Comparison of ENCODE assay signal across 9 cellular contexts in the genomic region with DNA sequence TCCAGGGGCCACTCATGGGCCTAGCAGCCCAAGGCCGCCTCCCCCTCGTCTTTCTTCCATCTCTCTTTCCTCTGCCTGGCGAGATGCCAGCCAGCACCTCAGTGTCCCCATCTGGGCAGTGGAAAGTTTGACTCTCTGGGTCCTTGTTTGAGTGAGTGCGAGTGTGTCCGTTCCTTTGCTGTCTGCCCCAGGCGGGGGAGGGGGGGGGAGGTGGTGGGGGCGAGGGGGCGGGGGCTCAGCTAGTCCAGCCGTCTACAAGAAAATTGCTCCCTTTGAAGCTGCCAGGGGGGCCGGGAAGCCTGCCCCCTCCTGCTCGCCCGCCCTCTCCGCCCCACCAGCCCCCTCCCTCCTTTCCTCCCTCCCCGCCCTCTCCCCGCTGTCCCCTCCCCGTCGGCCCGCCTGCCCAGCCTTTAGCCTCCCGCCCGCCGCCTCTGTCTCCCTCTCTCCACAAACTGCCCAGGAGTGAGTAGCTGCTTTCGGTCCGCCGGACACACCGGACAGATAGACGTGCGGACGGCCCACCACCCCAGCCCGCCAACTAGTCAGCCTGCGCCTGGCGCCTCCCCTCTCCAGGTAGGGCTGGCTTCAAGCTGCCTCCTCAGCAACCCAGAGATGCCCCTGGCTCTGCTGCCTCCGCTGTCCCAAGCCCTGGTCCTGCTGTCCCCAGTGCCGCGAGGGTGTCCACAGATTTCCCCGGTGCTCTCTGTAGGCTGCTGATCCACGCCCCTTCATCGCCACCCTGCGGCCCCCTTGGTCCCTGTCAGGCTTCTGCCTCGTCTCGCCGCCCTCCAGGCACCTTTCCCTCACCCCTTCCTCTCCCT. TPM values are rescaled to one million over a fixed set of nuclear protein-coding genes. Genes with fewer than 3 reads are reported as not detected.
A peak's percentile ranks its signal among the peaks of the same experiment; 100 is the strongest.
DNase-seq lines count a peak whose midpoint lies in the region; ATAC-seq and TF ChIP-seq lines count a peak whose summit lies in the region.
"Had no signal": no experiment of that assay in that cellular context is flagged by ENCODE, and none has a peak within 500 bp of the region (broad histone marks: within the 10 kb centered on the region; RNA-seq: fewer than 3 reads in every experiment).

Gene BGN (plus strand): TSS at position 440 of the 821 bp plus-strand sequence. CDS start 9,652 bp downstream, outside the sequence.

- no peaks in the 10 kb centered on the region for H3K4me1 ChIP-seq in NT2/D1 (ENCODE audit: insufficient read depth, insufficient read length)

- H3K9ac ChIP-seq in NT2/D1 (ENCODE audit: insufficient read length, low read depth) = peak within 1 kb of the TSS; percentile 32

- no peaks in the 10 kb centered on the region for H3K27me3 Mint-ChIP-seq in nephron (ENCODE audit: low read depth)
- H3K27me3 Mint-ChIP-seq in T-helper 17 cell = no peaks in the 10 kb centered on the region

- peak; percentile 35 for TF ChIP-seq CTCF in fibroblast of mammary gland (conservative IDR thresholded peaks at IDR 0.05; ENCODE audit: control insufficient read depth, insufficient read depth, low read depth, low read length)
- peak; percentile 40 to 53 (median 45) for TF ChIP-seq CTCF in nephron (IDR thresholded peaks at IDR 0.05; ENCODE audit: unreplicated experiment in 3 of 3)

- H3K36me3 Mint-ChIP-seq in nephron (ENCODE audit: low read depth) (no peaks in the 10 kb centered on the region), T-helper 17 cell (ENCODE audit: low read depth) (no peaks in the 10 kb centered on the region)

- DNase-seq in D341Med (ENCODE audit: low spot score) = peak; percentile 69
- DNase-seq in NT2/D1 (ENCODE audit: low read depth, low spot score) = no peak
- DNase-seq in fibroblast of mammary gland (ENCODE audit: low read depth) = peak; percentile 34
- DNase-seq in NK-92 treated with Interleukin-12 subunit alpha and Interleukin-12 subunit beta, amount 100 ng/mL, for 24 hours (lab: John Stamatoyannopoulos, UW) = no peak
- DNase-seq in T-helper 17 cell = no peak

- H3K4me3 ChIP-seq in NT2/D1 (ENCODE audit: insufficient read length, low read depth) (no peak within 1 kb of the TSS), fibroblast of mammary gland (ENCODE audit: control insufficient read depth, low read depth, low read length) (peak within 1 kb of the TSS; percentile 54)

- peaks cover 6% of the 10 kb centered on the region for H3K9me3 Mint-ChIP-seq in nephron

- peak within 1 kb of the TSS; percentile 82 to 93 (median 86) for H3K27ac Mint-ChIP-seq in nephron
- H3K27ac Mint-ChIP-seq in T-helper 17 cell = no peak within 1 kb of the TSS

- H3K4me1 Mint-ChIP-seq in nephron (peaks cover 10% of the 10 kb centered on the region), T-helper 17 cell (no peaks in the 10 kb centered on the region)

- H3K4me3 Mint-ChIP-seq in nephron = peak within 1 kb of the TSS; percentile 80 to 86 (median 86)
- no peak within 1 kb of the TSS for H3K4me3 Mint-ChIP-seq in T-helper 17 cell

- H3K36me3 ChIP-seq in NT2/D1 (ENCODE audit: insufficient read depth, insufficient read length, low read length) = no peaks in the 10 kb centered on the region

- no peak for ATAC-seq in GM18502 (IDR thresholded peaks at IDR 0.05; ENCODE audit: poor library complexity, unreplicated experiment)
- ATAC-seq in HG02798 (IDR thresholded peaks at IDR 0.05; ENCODE audit: poor library complexity, unreplicated experiment) = no peak
- ATAC-seq in T-helper 17 cell = no peak
- ATAC-seq: HCT116 had no signal

- no peaks in the 10 kb centered on the region for H3K27me3 ChIP-seq in NT2/D1 (ENCODE audit: insufficient read depth, insufficient read length)

- H3K9me3 ChIP-seq in NT2/D1 (ENCODE audit: insufficient read depth, low read length) (no peaks in the 10 kb centered on the region), T-helper 17 cell (ENCODE audit: control insufficient read depth, low read length, poor library complexity, severe bottlenecking) (no peaks in the 10 kb centered on the region)

RNA-seq across cellular contexts. Expression of gene BGN, which starts in this region (rescaled TPM):
- total RNA-seq in T-helper 17 cell = not detected

Comparison
In these comparisons a context has a peak if more than half of its experiments do, and no peak if none do; other contexts are left out.
1. DNase-seq: peak in D341Med (single experiment) and fibroblast of mammary gland (single experiment); none in NT2/D1 (single experiment), NK-92 treated with Interleukin-12 subunit alpha and Interleukin-12 subunit beta, amount 100 ng/mL, for 24 hours (single experiment) and T-helper 17 cell (0 of 3).